ENCODE assay signal across 10 cellular contexts in genomic region chr13:113111821-113112220, GRCh38. TPM values are rescaled to one million over a fixed set of nuclear protein-coding genes. Genes with fewer than 3 reads are reported as not detected.
"Had no signal": no experiment of that assay in that cellular context is flagged by ENCODE, and none has a peak within 500 bp of the region (broad histone marks: within the 10 kb centered on the region; RNA-seq: fewer than 3 reads in every experiment).

No MANE protein-coding gene starts in this region.

RNA-seq across cellular contexts. Expression of gene F7, which starts 6.2 kb away (rescaled TPM):
- total RNA-seq: activated B cell treated with CpG ODN at 0.5 μM for 24 hours; activated CD4-positive, alpha-beta T cell treated with anti-CD3 and anti-CD28 coated beads, Interleukin-2, amount 10 ng/mL, durations not matched to agents 24 days and 14 days; activated T-cell treated with anti-CD3 and anti-CD28 coated beads, Interleukin-2, amount 50 U/mL, for 72 hours; K562; M059J; PC-3; SJSA1 had no signal
- polyA plus RNA-seq: K562, SK-N-SH had no signal

RNA-seq across cellular contexts. Expression of gene F10, which starts 10.8 kb away (rescaled TPM):
- total RNA-seq: activated B cell treated with CpG ODN at 0.5 μM for 24 hours; activated CD4-positive, alpha-beta T cell treated with anti-CD3 and anti-CD28 coated beads, Interleukin-2, amount 10 ng/mL, durations not matched to agents 24 days and 14 days; activated CD8-positive, alpha-beta memory T cell treated with anti-CD3 and anti-CD28 coated beads for 36 hours; activated CD8-positive, alpha-beta T cell treated with anti-CD3 and anti-CD28 coated beads for 36 hours; activated T-cell treated with anti-CD3 and anti-CD28 coated beads, Interleukin-2, amount 50 U/mL, for 72 hours; PC-3 had no signal

RNA-seq across cellular contexts. Expression of gene PROZ, which starts 46.6 kb away (rescaled TPM):
- total RNA-seq: activated B cell treated with CpG ODN at 0.5 μM for 24 hours; activated CD4-positive, alpha-beta T cell treated with anti-CD3 and anti-CD28 coated beads, Interleukin-2, amount 10 ng/mL, durations not matched to agents 24 days and 14 days; activated CD8-positive, alpha-beta memory T cell treated with anti-CD3 and anti-CD28 coated beads for 36 hours; activated CD8-positive, alpha-beta T cell treated with anti-CD3 and anti-CD28 coated beads for 36 hours; activated T-cell treated with anti-CD3 and anti-CD28 coated beads, Interleukin-2, amount 50 U/mL, for 72 hours; K562; M059J; PC-3; SJSA1 had no signal
- polyA plus RNA-seq: K562, SK-N-SH had no signal
